1 cellular context compared by ENCODE assay signal in the genomic region with DNA sequence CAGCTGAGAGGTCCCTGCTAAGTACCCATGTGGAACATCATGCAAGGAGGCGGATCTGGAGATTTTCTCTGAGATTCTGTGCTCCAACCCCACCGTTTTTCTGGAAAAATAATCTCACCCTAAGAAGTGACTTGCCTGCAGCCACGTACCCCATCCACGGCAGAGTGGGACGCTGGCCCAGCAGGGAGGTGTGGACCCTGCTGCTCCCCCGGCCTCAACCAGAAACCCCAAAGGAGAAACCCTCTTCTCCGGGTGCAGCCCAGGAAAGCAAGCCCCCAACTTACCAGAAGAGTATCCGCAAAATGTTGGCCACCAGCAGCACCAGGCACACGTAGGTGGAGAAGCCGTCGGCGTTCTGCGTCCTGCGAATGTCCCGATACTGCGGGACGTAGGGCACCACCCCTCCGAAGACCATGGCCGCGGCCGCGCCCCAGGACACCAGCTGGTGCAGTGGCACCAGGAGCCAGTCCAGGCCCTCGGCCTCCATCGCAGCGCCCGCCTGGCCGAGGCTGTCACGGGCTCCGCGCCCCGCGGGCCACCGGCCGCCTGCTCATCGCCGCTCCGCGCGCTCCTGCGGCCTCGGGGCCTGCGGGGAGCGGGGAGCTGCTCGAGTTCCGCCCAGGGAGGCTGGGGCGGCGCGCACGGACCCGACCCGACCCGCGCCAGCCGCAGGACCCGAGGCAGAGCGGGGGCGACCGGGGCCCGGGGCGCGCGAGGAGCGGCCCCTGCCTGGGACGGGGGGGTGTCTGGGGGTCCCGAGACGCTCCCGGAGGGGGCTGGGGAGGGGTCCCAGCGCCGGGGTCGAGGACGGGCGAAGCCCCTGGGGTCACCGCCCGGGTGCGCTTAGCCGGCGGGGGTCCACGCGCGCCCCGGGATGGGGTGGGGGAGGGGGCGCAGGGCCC.
TF ChIP-seq lines count a peak whose summit lies in the region.

No MANE protein-coding gene starts in this region.

TF ChIP-seq in SK-N-SH, 30 proteins besides CTCF, POLR2A, EP300 and RAD21 (continued from another document):
- TF ChIP-seq, protein P1, sequence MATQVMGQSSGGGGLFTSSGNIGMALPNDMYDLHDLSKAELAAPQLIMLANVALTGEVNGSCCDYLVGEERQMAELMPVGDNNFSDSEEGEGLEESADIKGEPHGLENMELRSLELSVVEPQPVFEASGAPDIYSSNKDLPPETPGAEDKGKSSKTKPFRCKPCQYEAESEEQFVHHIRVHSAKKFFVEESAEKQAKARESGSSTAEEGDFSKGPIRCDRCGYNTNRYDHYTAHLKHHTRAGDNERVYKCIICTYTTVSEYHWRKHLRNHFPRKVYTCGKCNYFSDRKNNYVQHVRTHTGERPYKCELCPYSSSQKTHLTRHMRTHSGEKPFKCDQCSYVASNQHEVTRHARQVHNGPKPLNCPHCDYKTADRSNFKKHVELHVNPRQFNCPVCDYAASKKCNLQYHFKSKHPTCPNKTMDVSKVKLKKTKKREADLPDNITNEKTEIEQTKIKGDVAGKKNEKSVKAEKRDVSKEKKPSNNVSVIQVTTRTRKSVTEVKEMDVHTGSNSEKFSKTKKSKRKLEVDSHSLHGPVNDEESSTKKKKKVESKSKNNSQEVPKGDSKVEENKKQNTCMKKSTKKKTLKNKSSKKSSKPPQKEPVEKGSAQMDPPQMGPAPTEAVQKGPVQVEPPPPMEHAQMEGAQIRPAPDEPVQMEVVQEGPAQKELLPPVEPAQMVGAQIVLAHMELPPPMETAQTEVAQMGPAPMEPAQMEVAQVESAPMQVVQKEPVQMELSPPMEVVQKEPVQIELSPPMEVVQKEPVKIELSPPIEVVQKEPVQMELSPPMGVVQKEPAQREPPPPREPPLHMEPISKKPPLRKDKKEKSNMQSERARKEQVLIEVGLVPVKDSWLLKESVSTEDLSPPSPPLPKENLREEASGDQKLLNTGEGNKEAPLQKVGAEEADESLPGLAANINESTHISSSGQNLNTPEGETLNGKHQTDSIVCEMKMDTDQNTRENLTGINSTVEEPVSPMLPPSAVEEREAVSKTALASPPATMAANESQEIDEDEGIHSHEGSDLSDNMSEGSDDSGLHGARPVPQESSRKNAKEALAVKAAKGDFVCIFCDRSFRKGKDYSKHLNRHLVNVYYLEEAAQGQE (IDR thresholded peaks at IDR 0.05; ENCODE audit: low read depth, low read length), result no peak
- TF ChIP-seq NFIC (IDR thresholded peaks at IDR 0.05; ENCODE audit: borderline replicate concordance), result no peak
